In the genomic region with DNA sequence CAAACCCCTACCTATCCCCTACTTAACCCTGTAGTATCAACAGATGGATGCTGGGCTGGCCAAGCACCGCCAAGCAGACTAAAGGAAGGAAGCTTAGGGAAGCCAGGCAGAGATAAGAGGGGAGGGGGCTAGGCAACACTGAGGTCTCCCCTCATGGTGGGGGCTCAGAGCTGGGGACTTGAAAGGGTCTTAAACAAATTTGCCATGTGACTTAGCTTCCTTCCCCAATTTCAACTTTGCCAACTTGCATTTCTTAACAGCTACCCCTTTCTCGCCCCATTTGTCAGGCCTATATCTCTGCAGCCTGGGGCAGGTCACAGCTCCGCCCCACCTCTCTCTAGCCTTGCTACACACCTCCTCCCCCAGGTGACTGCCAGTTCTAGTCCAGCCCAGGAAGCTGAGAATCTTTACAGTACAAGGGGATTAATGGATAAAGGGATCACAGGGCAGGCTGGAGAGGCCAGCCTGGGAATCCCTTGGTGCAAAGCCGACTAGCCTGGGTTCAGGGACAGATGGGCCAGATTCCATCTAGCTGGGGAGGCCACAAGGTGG, we compare ENCODE assay signal across 8 cellular contexts. TPM values are rescaled to one million over a fixed set of nuclear protein-coding genes. Genes with fewer than 3 reads are reported as not detected.
A peak's percentile ranks its signal among the peaks of the same experiment; 100 is the strongest.
DNase-seq lines count a peak whose midpoint lies in the region; ATAC-seq and TF ChIP-seq lines count a peak whose summit lies in the region.

No MANE protein-coding gene starts in this region.

- POLR2A ChIA-PET in T-cell (lab: Charles Lee): interaction anchor here (0.5 to 0.6 kb wide), 5 partner anchors 15 to 715 kb away, joined by 3 to 6 read pairs (median 4); no protein-coding TSS in a partner anchor

- H3K27ac Mint-ChIP-seq in T-cell (peak overlapping the region; percentile 99 to 100), endothelial cell (ENCODE audit: unreplicated experiment) (peak overlapping the region; percentile 57)

- H4K12ac ChIP-seq in trophoblast cell (ENCODE audit: low read depth, low read length): no peak overlapping the region

- no peak overlapping the region for H2AK5ac ChIP-seq in trophoblast cell (ENCODE audit: low read length)

- 44 to 72% (median 56%) methylated on average over 3 to 4 of the region's 4 CpGs for WGBS in stomach, 5 donors
- no CpG with 5 or more reads among the region's 4 CpGs for WGBS in trophoblast cell (ENCODE audit: extremely low coverage, insufficient coverage, insufficient read length)

- peaks cover 1% of the 10 kb centered on the region for H3K79me1 ChIP-seq in trophoblast cell (ENCODE audit: low read length)

- peaks cover 5% of the 10 kb centered on the region for H3K36me3 Mint-ChIP-seq in T-cell
- H3K36me3 Mint-ChIP-seq in endothelial cell (ENCODE audit: low read depth, unreplicated experiment): peaks cover 3% of the 10 kb centered on the region

- no peaks in the 10 kb centered on the region for H3K9me3 ChIP-seq in stomach
- no peaks in the 10 kb centered on the region for H3K9me3 ChIP-seq in trophoblast cell (ENCODE audit: insufficient read depth, low read depth, low read length)

- H3K14ac ChIP-seq in trophoblast cell (ENCODE audit: low read length): no peak overlapping the region

- H3K27ac ChIP-seq in stomach (peak overlapping the region; percentile 29 to 84 (median 66)), trophoblast cell (ENCODE audit: low read depth, low read length) (no peak overlapping the region)

- no peak overlapping the region for H3K4me2 ChIP-seq in trophoblast cell (ENCODE audit: low read length)

- no peak overlapping the region for H4K8ac ChIP-seq in trophoblast cell (ENCODE audit: low read depth, low read length)

- no peak overlapping the region for H3K9ac ChIP-seq in trophoblast cell (ENCODE audit: low read length)

- TF ChIP-seq EP300 in stomach (IDR thresholded peaks at IDR 0.05): no peak

- intact Hi-C loops in stomach (cut with DNase I; ENCODE audit: low total_unique reads): no loop called here

- H3K9me3 Mint-ChIP-seq in T-cell: no peaks in the 10 kb centered on the region
- H3K9me3 Mint-ChIP-seq in endothelial cell (ENCODE audit: unreplicated experiment): no peaks in the 10 kb centered on the region

- H3K4me3 Mint-ChIP-seq in T-cell (peak overlapping the region; percentile 89 to 99 (median 98)), endothelial cell (ENCODE audit: unreplicated experiment) (no peak overlapping the region)

- CTCF ChIA-PET in T-cell (lab: Charles Lee): interaction anchor here (0.6 to 3.0 kb wide), 9 partner anchors 22 to 610 kb away, joined by 3 to 16 read pairs (median 6); a partner anchor contains a TSS

- H3K4me1 Mint-ChIP-seq in T-cell (peaks cover 77 to 85% (median 85%) of the 10 kb centered on the region in 3 donors), endothelial cell (ENCODE audit: unreplicated experiment) (peaks cover 44% of the 10 kb centered on the region)

- no peak overlapping the region for H3K4ac ChIP-seq in trophoblast cell (ENCODE audit: low read depth, low read length)

- no peak overlapping the region for H2BK120ac ChIP-seq in trophoblast cell (ENCODE audit: insufficient read depth, low read length, poor library complexity)

- H2BK5ac ChIP-seq in trophoblast cell (ENCODE audit: low read depth, low read length, poor library complexity): no peak overlapping the region

- no peak overlapping the region for H3K18ac ChIP-seq in trophoblast cell (ENCODE audit: low read length)

- DNase-seq in activated T-cell treated with anti-CD3 and anti-CD28 coated beads for 48 hours (ENCODE audit: low read depth) (peak; percentile 29), activated T-cell treated with anti-CD3 and anti-CD28 coated beads for 4 hours (no peak), T-cell (peak in 14 of 34 experiments; percentile 17 to 39 (median 25)), endothelial cell (ENCODE audit: low spot score) (no peak), stomach (no peak), trophoblast cell (no peak), H4 (ENCODE audit: low spot score) (no peak)

- H2BK12ac ChIP-seq in trophoblast cell (ENCODE audit: low read length): no peak overlapping the region

- H3K36me3 ChIP-seq in stomach: no peaks in the 10 kb centered on the region
- no peaks in the 10 kb centered on the region for H3K36me3 ChIP-seq in trophoblast cell (ENCODE audit: control insufficient read depth in 1 of 2, insufficient read depth in 2 of 2, low read length in 2 of 2)

- no peaks in the 10 kb centered on the region for H3K79me2 ChIP-seq in trophoblast cell (ENCODE audit: control insufficient read depth, insufficient read depth, low read length, poor library complexity)

- H3K27me3 Mint-ChIP-seq in T-cell: no peaks in the 10 kb centered on the region
- peaks cover 15% of the 10 kb centered on the region for H3K27me3 Mint-ChIP-seq in endothelial cell (ENCODE audit: unreplicated experiment)

- no peak for TF ChIP-seq POLR2A in stomach (IDR thresholded peaks at IDR 0.05)

- H3K23ac ChIP-seq in trophoblast cell (ENCODE audit: low read length): no peak overlapping the region

- H3K27me3 ChIP-seq in stomach (peaks cover 0 to 17% (median 0%) of the 10 kb centered on the region in 3 donors), trophoblast cell (ENCODE audit: insufficient read depth, low read length) (peaks cover 15% of the 10 kb centered on the region)

- no peak for TF ChIP-seq CTCF in endothelial cell (IDR thresholded peaks at IDR 0.05; ENCODE audit: unreplicated experiment)
- no peak for TF ChIP-seq CTCF in stomach (IDR thresholded peaks at IDR 0.05)

- ATAC-seq in T-cell (replicated peaks in 1 of 4) (no peak), GM19328 (IDR thresholded peaks at IDR 0.05; ENCODE audit: unreplicated experiment) (no peak)

- no peak overlapping the region for H2AFZ ChIP-seq in trophoblast cell (ENCODE audit: insufficient read depth, low read length, poor library complexity)

- no peak overlapping the region for H3K4me3 ChIP-seq in stomach
- no peak overlapping the region for H3K4me3 ChIP-seq in trophoblast cell (ENCODE audit: low read depth, low read length)

- no peak overlapping the region for H4K91ac ChIP-seq in trophoblast cell (ENCODE audit: low read depth, low read length)

- H3K4me1 ChIP-seq in stomach: peaks cover 19 to 93% (median 68%) of the 10 kb centered on the region in 4 donors
- H3K4me1 ChIP-seq in trophoblast cell (ENCODE audit: control insufficient read depth in 1 of 2, insufficient read depth in 2 of 2, low read length in 2 of 2): peaks cover 3 to 4% of the 10 kb centered on the region in 2 experiments

RNA-seq across cellular contexts. Expression of a gene that starts 3.4 kb away (rescaled TPM):
- total RNA-seq in T-cell (100 to 1,000 TPM in 3 of 5 donors, 10 to 100 TPM in 2; 70.8 to 110 (median 101) TPM), endothelial cell (ENCODE audit: unreplicated experiment) (8.4 TPM), stomach (1 to 10 TPM; 2.0 to 8.8 (median 3.2) TPM)
- polyA plus RNA-seq in stomach: under 1 TPM; 0.30 to 0.68 (median 0.31) TPM
- polyA plus RNA-seq in trophoblast cell (2013): 0.44 and 0.56 TPM in 2 replicates
- 2.1 and 2.4 TPM in 2 replicates for total RNA-seq in H4 (2014; rRNA removed; shearing (Covaris generic))
